In genomic region chr16:52070341-52071057, GRCh38 we compare ENCODE assay signal across 15 cellular contexts.
DNase-seq lines count a peak whose midpoint lies in the region; ATAC-seq and TF ChIP-seq lines count a peak whose summit lies in the region.
"Had no signal": no experiment of that assay in that cellular context is flagged by ENCODE, and none has a peak within 500 bp of the region (broad histone marks: within the 10 kb centered on the region; RNA-seq: fewer than 3 reads in every experiment).

No MANE protein-coding gene starts in this region.

- no peak overlapping the region for H3K23ac ChIP-seq in neuronal stem cell (ENCODE audit: low read depth, low read length, poor library complexity)

- H2BK120ac ChIP-seq in neuronal stem cell (ENCODE audit: low read depth, low read length): no peak overlapping the region

- no peak overlapping the region for H3K9ac ChIP-seq in neuronal stem cell (ENCODE audit: low read depth, low read length, poor library complexity)
- H3K9ac ChIP-seq: BLaER1 had no signal

- H3K79me1 ChIP-seq in neuronal stem cell (ENCODE audit: low read depth, low read length): no peaks in the 10 kb centered on the region

- H3K27me3 ChIP-seq in neuronal stem cell (ENCODE audit: control insufficient read depth in 3 of 3, insufficient read depth in 3 of 3, low read depth in 1 of 3, low read length in 3 of 3) (no peaks in the 10 kb centered on the region), upper lobe of left lung (no peaks in the 10 kb centered on the region), upper lobe of right lung (no peaks in the 10 kb centered on the region)
- H3K27me3 ChIP-seq: BLaER1 had no signal

- WGBS in neuronal stem cell (ENCODE audit: extremely low coverage in 2 of 2, insufficient read length in 2 of 2, insufficient replicate concordance in 1 of 2), 2 donors: no CpG with 5 or more reads among the region's 2 CpGs
- WGBS in upper lobe of left lung, 2 donors: 91 to 92% methylated on average over 2 of the region's 2 CpGs

- no peak for TF ChIP-seq CTCF in upper lobe of left lung (IDR thresholded peaks at IDR 0.05)
- no peak for TF ChIP-seq CTCF in upper lobe of right lung (IDR thresholded peaks at IDR 0.05)

- H3K9me3 ChIP-seq in neuronal stem cell (replicated peaks in 1 of 2; ENCODE audit: control insufficient read depth in 2 of 2, insufficient read depth in 1 of 2, low read depth in 1 of 2, low read length in 2 of 2) (no peaks in the 10 kb centered on the region), upper lobe of left lung (peaks cover 0 to 1% (median 0%) of the 10 kb centered on the region in 4 donors), upper lobe of right lung (no peaks in the 10 kb centered on the region)
- H3K9me3 ChIP-seq: BLaER1, HAP-1 had no signal

- TF ChIP-seq EP300 in upper lobe of left lung (IDR thresholded peaks at IDR 0.05): no peak

- peaks cover 0 to 3% of the 10 kb centered on the region in 2 donors for H3K4me1 ChIP-seq in neuronal stem cell (ENCODE audit: control insufficient read depth in 2 of 2, insufficient read depth in 1 of 2, low read depth in 1 of 2, low read length in 2 of 2)
- no peaks in the 10 kb centered on the region for H3K4me1 ChIP-seq in upper lobe of left lung
- H3K4me1 ChIP-seq in upper lobe of right lung: no peaks in the 10 kb centered on the region
- H3K4me1 ChIP-seq: BLaER1 had no signal

- no peak overlapping the region for H3K14ac ChIP-seq in neuronal stem cell (ENCODE audit: low read length)

- intact Hi-C loops in upper lobe of right lung (cut with DNase I): no loop called here

- DNase-seq in NCI-H510A treated with DMSO at 0.1 percent for 48 hours (lab: John Stamatoyannopoulos, UW) (peak; percentile 31), NCI-H510A (lab: John Stamatoyannopoulos, UW) (no peak), DMS53 (lab: John Stamatoyannopoulos, UW) (peak; percentile 83), NCI-H69 (lab: John Stamatoyannopoulos, UW) (peak; percentile 2), neuronal stem cell (ENCODE audit: low spot score) (no peak), upper lobe of left lung (no peak), upper lobe of right lung (no peak), DMS79 treated with DMSO at 0.1 percent for 48 hours (lab: John Stamatoyannopoulos, UW) (no peak)
- DNase-seq: 8988T; AML-193; CD4-positive, CD25-positive, alpha-beta regulatory T cell; DND-41; GDM1 had no signal

- no peak for ATAC-seq in upper lobe of left lung (ENCODE audit: low FRiP score in 2 of 2)
- ATAC-seq in upper lobe of right lung: no peak

- no peak overlapping the region for H4K91ac ChIP-seq in neuronal stem cell (ENCODE audit: low read depth, low read length, poor library complexity)

- H2BK12ac ChIP-seq in neuronal stem cell (ENCODE audit: low read length): no peak overlapping the region

- peak overlapping the region; percentile 84 for H2AFZ ChIP-seq in neuronal stem cell (ENCODE audit: low read length)

- TF ChIP-seq POLR2A in upper lobe of left lung (IDR thresholded peaks at IDR 0.05): no peak

- H3K4me2 ChIP-seq in neuronal stem cell (ENCODE audit: insufficient read depth, low read length, poor library complexity, severe bottlenecking): no peak overlapping the region
- H3K4me2 ChIP-seq: BLaER1 had no signal

- H3K4me3 ChIP-seq in neuronal stem cell (ENCODE audit: low read length in 2 of 2) (no peak overlapping the region), upper lobe of left lung (no peak overlapping the region), upper lobe of right lung (no peak overlapping the region)
- H3K4me3 ChIP-seq: BLaER1, HAP-1 had no signal

- no peak overlapping the region for H2BK15ac ChIP-seq in neuronal stem cell (ENCODE audit: low read length)

- no peak overlapping the region for H3K27ac ChIP-seq in neuronal stem cell (replicated peaks; ENCODE audit: low read length)
- H3K27ac ChIP-seq in upper lobe of left lung: no peak overlapping the region
- H3K27ac ChIP-seq in upper lobe of right lung: no peak overlapping the region
- H3K27ac ChIP-seq: BLaER1 had no signal

- no peak overlapping the region for H3K4ac ChIP-seq in neuronal stem cell (ENCODE audit: low read length)

- H3K36me3 ChIP-seq in neuronal stem cell (replicated peaks in 1 of 2; ENCODE audit: control insufficient read depth in 2 of 2, insufficient read depth in 2 of 2, low read length in 2 of 2): no peaks in the 10 kb centered on the region
- H3K36me3 ChIP-seq in upper lobe of left lung: no peaks in the 10 kb centered on the region
- H3K36me3 ChIP-seq in upper lobe of right lung: no peaks in the 10 kb centered on the region
- H3K36me3 ChIP-seq: BLaER1, HAP-1 had no signal

- no peak overlapping the region for H2BK5ac ChIP-seq in neuronal stem cell (ENCODE audit: low read length)

- H2AK5ac ChIP-seq in neuronal stem cell (ENCODE audit: low read depth, low read length): no peak overlapping the region

- no peak overlapping the region for H4K8ac ChIP-seq in neuronal stem cell (ENCODE audit: low read depth, low read length)

- no peak overlapping the region for H3K18ac ChIP-seq in neuronal stem cell (ENCODE audit: low read length)

Comparison
In these comparisons a context has a peak if more than half of its experiments do, and no peak if none do; other contexts are left out.
1. DNase-seq: peak in NCI-H510A treated with DMSO at 0.1 percent for 48 hours (single experiment), DMS53 (single experiment) and NCI-H69 (single experiment); none in NCI-H510A (single experiment), neuronal stem cell (single experiment), upper lobe of left lung (0 of 2), upper lobe of right lung (single experiment) and DMS79 treated with DMSO at 0.1 percent for 48 hours (single experiment).